Comparison of ENCODE assay signal across 22 cellular contexts in the genomic region with DNA sequence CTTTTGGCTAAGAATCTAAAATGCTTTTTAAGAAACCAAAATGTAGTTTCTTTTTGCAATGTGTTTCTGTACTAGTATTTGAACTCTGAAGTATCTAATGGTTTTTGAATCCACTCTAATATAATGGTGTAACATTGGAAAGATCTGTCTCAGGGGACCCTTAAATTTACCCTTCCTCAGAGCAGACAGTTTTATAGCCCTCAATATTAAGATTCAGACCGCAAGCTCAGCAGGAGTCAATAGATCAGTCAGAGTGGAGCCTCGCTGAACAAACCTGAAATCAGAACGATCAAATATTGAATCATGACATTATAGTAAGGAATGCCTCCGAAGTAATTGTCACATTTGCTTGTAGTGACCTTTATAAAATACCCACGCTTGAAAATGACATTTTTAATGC. TPM values are rescaled to one million over a fixed set of nuclear protein-coding genes. Genes with fewer than 3 reads are reported as not detected.
DNase-seq lines count a peak whose midpoint lies in the region; ATAC-seq and TF ChIP-seq lines count a peak whose summit lies in the region.
"Had no signal": no experiment of that assay in that cellular context is flagged by ENCODE, and none has a peak within 500 bp of the region (broad histone marks: within the 10 kb centered on the region; RNA-seq: fewer than 3 reads in every experiment).

No MANE protein-coding gene starts in this region.

- H3K4me1 ChIP-seq in HEK293 (ENCODE audit: control insufficient read depth, insufficient read depth, low read length): peaks cover 28% of the 10 kb centered on the region

- peaks cover 5% of the 10 kb centered on the region for H3K9me3 Mint-ChIP-seq in nephron progenitor cell

- H3K4me1 Mint-ChIP-seq in nephron progenitor cell: peaks cover 73% of the 10 kb centered on the region

- H3K36me3 Mint-ChIP-seq in nephron progenitor cell (ENCODE audit: low read depth): no peaks in the 10 kb centered on the region

- POLR2A ChIA-PET in HEK293 (lab: Yijun Ruan, JAX): no interaction called here

- ATAC-seq in HG03439 (IDR thresholded peaks at IDR 0.05; ENCODE audit: unreplicated experiment): no peak

- 58 to 59% methylated on average over 5 of the region's 5 CpGs for WGBS in lower leg skin, 2 donors

- no peaks in the 10 kb centered on the region for H3K36me3 ChIP-seq in HEK293 (ENCODE audit: control insufficient read depth in 2 of 2, insufficient read depth in 1 of 2, low read length in 2 of 2)
- H3K36me3 ChIP-seq: SJCRH30 had no signal

- H3K4me3 ChIP-seq in HEK293 (ENCODE audit: low read depth, low read length) (no peak overlapping the region), lower leg skin (ENCODE audit: low read depth, poor library complexity, severe bottlenecking) (no peak overlapping the region)
- H3K4me3 ChIP-seq: GM23248, SJCRH30 had no signal

- H3K27me3 Mint-ChIP-seq in nephron progenitor cell (ENCODE audit: low read depth, poor library complexity): no peaks in the 10 kb centered on the region
- H3K27me3 Mint-ChIP-seq: CD4-positive, alpha-beta memory T cell had no signal

- TF ChIP-seq CTCF in HEK293 (tag by site-specific recombination; IDR thresholded peaks at IDR 0.05) (no peak), nephron progenitor cell (IDR thresholded peaks at IDR 0.05) (no peak), lower leg skin (IDR thresholded peaks at IDR 0.05) (no peak)

- H3K27ac Mint-ChIP-seq in nephron progenitor cell: peak overlapping the region; percentile 64
- H3K27ac Mint-ChIP-seq: CD4-positive, alpha-beta memory T cell had no signal

- CTCF ChIA-PET in HEK293 (lab: Yijun Ruan, JAX): no interaction called here

- H3K9me3 ChIP-seq in HEK293 (ENCODE audit: control insufficient read depth, insufficient read depth, low read depth, low read length): no peaks in the 10 kb centered on the region
- H3K9me3 ChIP-seq: SJCRH30 had no signal

- peak overlapping the region; percentile 14 for H3K4me3 Mint-ChIP-seq in nephron progenitor cell
- H3K4me3 Mint-ChIP-seq: CD4-positive, alpha-beta memory T cell had no signal

- TF ChIP-seq POLR2A in lower leg skin (IDR thresholded peaks at IDR 0.05): no peak

- intact Hi-C loops in lower leg skin (cut with DNase I; ENCODE audit: low total_unique reads): no loop called here

- no peak overlapping the region for H3K27ac ChIP-seq in HEK293 (ENCODE audit: extremely low read depth, low read depth, low read length)
- H3K27ac ChIP-seq: GM23248, HL-60, RWPE1, SJCRH30 had no signal

- DNase-seq in NCI-H1092 treated with DMSO at 0.1 percent for 48 hours (lab: John Stamatoyannopoulos, UW): peak; percentile 10
- no peak for DNase-seq in NCI-H1092 (lab: John Stamatoyannopoulos, UW)
- peak; percentile 37 for DNase-seq in NCI-H69 (lab: John Stamatoyannopoulos, UW)
- DNase-seq in nephron progenitor cell: peak; percentile 23
- DNase-seq in lower leg skin (ENCODE audit: low spot score in 2 of 2): no peak
- DNase-seq in NOMO-1 treated with dmso at 0.1 percent for 144 hours (lab: John Stamatoyannopoulos, UW; ENCODE audit: unreplicated experiment): no peak
- DNase-seq: 8988T; Calu3; CD4-positive, alpha-beta memory T cell; GDM1; GM23248; HCEC 1CT; NCI-H1436 treated with DMSO at 0.1 percent for 48 hours; NCI-H2171 treated with DMSO at 0.1 percent for 48 hours; NCI-H510A treated with DMSO at 0.1 percent for 48 hours; SJCRH30; T-helper 2 cell had no signal

TF ChIP-seq in HEK293, 187 proteins besides CTCF, POLR2A, EP300 and RAD21 (continues in another document):
- TF ChIP-seq ZNF324 (tag by site-specific recombination; IDR thresholded peaks at IDR 0.05): 0 out of 2 replicates have a peak, but pooled peaks have one; percentile 62
- TF ChIP-seq BCL6B (tag by site-specific recombination; IDR thresholded peaks at IDR 0.05): peak; percentile 75
- TF ChIP-seq ZNF548 (tag by site-specific recombination; IDR thresholded peaks at IDR 0.05): no peak
- peak; percentile 82; the same call in 1 of the 2 replicates for TF ChIP-seq TRIM28 (IDR thresholded peaks at IDR 0.05; ENCODE audit: borderline replicate concordance, low read length)
- TF ChIP-seq ZNF670 (tag by site-specific recombination; IDR thresholded peaks at IDR 0.05; ENCODE audit: low read depth): no peak
- TF ChIP-seq SP2 (tag by site-specific recombination; IDR thresholded peaks at IDR 0.05): 0 out of 2 replicates have a peak, but pooled peaks have one; percentile 19
- TF ChIP-seq, protein P1, sequence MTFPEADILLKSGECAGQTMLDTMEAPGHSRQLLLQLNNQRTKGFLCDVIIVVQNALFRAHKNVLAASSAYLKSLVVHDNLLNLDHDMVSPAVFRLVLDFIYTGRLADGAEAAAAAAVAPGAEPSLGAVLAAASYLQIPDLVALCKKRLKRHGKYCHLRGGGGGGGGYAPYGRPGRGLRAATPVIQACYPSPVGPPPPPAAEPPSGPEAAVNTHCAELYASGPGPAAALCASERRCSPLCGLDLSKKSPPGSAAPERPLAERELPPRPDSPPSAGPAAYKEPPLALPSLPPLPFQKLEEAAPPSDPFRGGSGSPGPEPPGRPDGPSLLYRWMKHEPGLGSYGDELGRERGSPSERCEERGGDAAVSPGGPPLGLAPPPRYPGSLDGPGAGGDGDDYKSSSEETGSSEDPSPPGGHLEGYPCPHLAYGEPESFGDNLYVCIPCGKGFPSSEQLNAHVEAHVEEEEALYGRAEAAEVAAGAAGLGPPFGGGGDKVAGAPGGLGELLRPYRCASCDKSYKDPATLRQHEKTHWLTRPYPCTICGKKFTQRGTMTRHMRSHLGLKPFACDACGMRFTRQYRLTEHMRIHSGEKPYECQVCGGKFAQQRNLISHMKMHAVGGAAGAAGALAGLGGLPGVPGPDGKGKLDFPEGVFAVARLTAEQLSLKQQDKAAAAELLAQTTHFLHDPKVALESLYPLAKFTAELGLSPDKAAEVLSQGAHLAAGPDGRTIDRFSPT (tag by site-specific recombination; IDR thresholded peaks at IDR 0.05): peak; percentile 88
- no peak for TF ChIP-seq ZNF560 (tag by site-specific recombination; IDR thresholded peaks at IDR 0.05; ENCODE audit: borderline replicate concordance)
- TF ChIP-seq ATF2 (tag by site-specific recombination; IDR thresholded peaks at IDR 0.05; ENCODE audit: low read depth): no peak
- peak; percentile 62; the same call in 1 of the 2 replicates for TF ChIP-seq KLF8 (tag by site-specific recombination; IDR thresholded peaks at IDR 0.05)
- peak; percentile 72 for TF ChIP-seq ZXDB (tag by site-specific recombination; IDR thresholded peaks at IDR 0.05)
- peak; percentile 56; the same call in 1 of the 2 replicates for TF ChIP-seq BCL11B (tag by site-specific recombination; IDR thresholded peaks at IDR 0.05; ENCODE audit: low read depth)
- TF ChIP-seq ZNF354C (tag by site-specific recombination; IDR thresholded peaks at IDR 0.05; ENCODE audit: borderline replicate concordance, low read depth): no peak
- TF ChIP-seq ZNF501 (tag by site-specific recombination; IDR thresholded peaks at IDR 0.05): 0 out of 2 replicates have a peak, but pooled peaks have one; percentile 36
- TF ChIP-seq INSM2 (tag by site-specific recombination; IDR thresholded peaks at IDR 0.05): 0 out of 2 replicates have a peak, but pooled peaks have one; percentile 45
- TF ChIP-seq TCF7L2 (IDR thresholded peaks at IDR 0.05; ENCODE audit: borderline replicate concordance, low read depth, low read length): peak; percentile 97
- no peak for TF ChIP-seq ZNF416 (tag by site-specific recombination; IDR thresholded peaks at IDR 0.05)

RNA-seq across cellular contexts. Expression of gene SGPP2, which starts 18.3 kb away (rescaled TPM):
- total RNA-seq in lower leg skin: 10 to 100 TPM; 38.7 to 61.3 (median 59.0) TPM
- total RNA-seq: GM23248, LHCN-M2, SJCRH30 had no signal

Comparison
In these comparisons a context has a peak if more than half of its experiments do, and no peak if none do; other contexts are left out.
1. DNase-seq: peak in NCI-H1092 treated with DMSO at 0.1 percent for 48 hours (single experiment), NCI-H69 (single experiment) and nephron progenitor cell (single experiment); none in NCI-H1092 (single experiment), lower leg skin (0 of 2) and NOMO-1 treated with dmso at 0.1 percent for 144 hours (single experiment).